25 cellular contexts compared by ENCODE assay signal in the genomic region with DNA sequence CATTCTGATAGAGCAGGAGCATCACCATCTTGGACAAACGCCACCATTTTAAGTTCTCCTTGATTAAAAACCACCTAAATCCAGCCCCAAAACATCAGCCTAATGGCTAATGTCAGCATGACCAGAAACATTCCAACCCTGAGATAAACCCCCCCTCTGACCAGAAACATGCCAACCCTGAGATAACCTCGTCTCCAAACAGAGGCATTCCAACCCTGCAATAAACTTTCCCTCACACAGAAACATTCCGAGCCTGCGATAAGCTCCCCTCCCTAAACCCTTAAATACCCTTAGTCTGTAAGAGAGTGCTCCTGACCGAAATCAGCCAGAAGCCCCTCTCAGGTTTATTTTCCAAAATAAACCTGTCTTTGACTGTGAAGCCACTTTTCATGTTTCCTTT.
"Had no signal": no experiment of that assay in that cellular context is flagged by ENCODE, and none has a peak within 500 bp of the region (broad histone marks: within the 10 kb centered on the region; RNA-seq: fewer than 3 reads in every experiment).

No MANE protein-coding gene starts in this region.

- DNase-seq: activated CD4-positive, alpha-beta T cell treated with anti-CD3 and anti-CD28 coated beads for 1 hour; activated CD4-positive, alpha-beta T cell treated with anti-CD3 and anti-CD28 coated beads, Interleukin-2, amount 10 ng/mL, durations not matched to agents 7 days and 5 days; activated CD8-positive, alpha-beta T cell treated with anti-CD3 and anti-CD28 coated beads for 36 hours; activated gamma-delta T cell treated with Interleukin-2 at 50 U/mL for 16 hours; activated naive CD8-positive, alpha-beta T cell treated with anti-CD3 and anti-CD28 coated beads, Interleukin-2, amount 50 U/mL, for 24 hours; activated T-cell treated with anti-CD3 and anti-CD28 coated beads, Interleukin-2, amount 50 U/mL, for 4 hours; amygdala; foreskin keratinocyte; left lung; lower lobe of right lung; mesenchymal stem cell; mucosa of descending colon; pancreas; psoas muscle; stimulated activated CD4-positive, alpha-beta T cell treated with anti-CD3 and anti-CD28 coated beads, Interleukin-15, amount 100 ng/mL, for 24 hours; stimulated activated CD4-positive, alpha-beta T cell treated with anti-CD3 and anti-CD28 coated beads, Interleukin-2, amount 100 ng/mL, for 24 hours; stimulated activated naive CD4-positive, alpha-beta T cell; T-helper 2 cell; transverse colon had no signal

- H3K4me1 ChIP-seq: esophagus muscularis mucosa, foreskin keratinocyte, left lung, lower lobe of right lung, pancreas, psoas muscle, transverse colon had no signal

- H3K4me3 Mint-ChIP-seq: activated CD4-positive, alpha-beta T cell treated with anti-CD3 and anti-CD28 coated beads, Interleukin-2, amount 10 ng/mL, durations not matched to agents 7 days and 5 days; activated CD8-positive, alpha-beta T cell treated with anti-CD3 and anti-CD28 coated beads for 36 hours; activated naive CD4-positive, alpha-beta T cell treated with anti-CD3 and anti-CD28 coated beads, Interleukin-2, amount 50 U/mL, for 24 hours; activated naive CD8-positive, alpha-beta T cell treated with anti-CD3 and anti-CD28 coated beads, Interleukin-2, amount 50 U/mL, for 24 hours; activated T-cell treated with anti-CD3 and anti-CD28 coated beads, Interleukin-2, amount 50 U/mL, for 4 hours; activated T-helper 17 cell treated with anti-CD3 and anti-CD28 coated beads, Interleukin-2, amount 50 U/mL, for 72 hours; central memory CD8-positive, alpha-beta T cell; dendritic cell treated with granulocyte-macrophage colony-stimulating factor and Interleukin-4, amounts not matched to agents 40 ng/mL and 50 ng/mL, for 4 days; nephron had no signal

- H3K36me3 Mint-ChIP-seq: activated naive CD4-positive, alpha-beta T cell treated with anti-CD3 and anti-CD28 coated beads, Interleukin-2, amount 50 U/mL, for 24 hours had no signal

- H3K4me3 ChIP-seq: esophagus muscularis mucosa, left lung, lower lobe of right lung, mucosa of descending colon, pancreas, psoas muscle, transverse colon had no signal

- H3K9me3 ChIP-seq: esophagus muscularis mucosa, left lung, lower lobe of right lung, mucosa of descending colon, pancreas, psoas muscle, transverse colon had no signal

- H3K27me3 ChIP-seq: foreskin keratinocyte, pancreas, transverse colon had no signal

- ATAC-seq: activated CD8-positive, alpha-beta T cell treated with anti-CD3 and anti-CD28 coated beads for 36 hours; activated naive CD8-positive, alpha-beta T cell treated with anti-CD3 and anti-CD28 coated beads, Interleukin-2, amount 50 U/mL, for 24 hours; activated T-cell treated with anti-CD3 and anti-CD28 coated beads, Interleukin-2, amount 50 U/mL, for 4 hours; activated T-helper 17 cell treated with anti-CD3 and anti-CD28 coated beads, Interleukin-2, amount 50 U/mL, for 72 hours; foreskin keratinocyte; left lung; lower lobe of right lung; psoas muscle had no signal

- H3K27ac Mint-ChIP-seq: activated CD4-positive, alpha-beta T cell treated with anti-CD3 and anti-CD28 coated beads, Interleukin-2, amount 10 ng/mL, durations not matched to agents 7 days and 5 days; activated CD8-positive, alpha-beta T cell treated with anti-CD3 and anti-CD28 coated beads for 36 hours; activated naive CD4-positive, alpha-beta T cell treated with anti-CD3 and anti-CD28 coated beads, Interleukin-2, amount 50 U/mL, for 24 hours; activated naive CD8-positive, alpha-beta T cell treated with anti-CD3 and anti-CD28 coated beads, Interleukin-2, amount 50 U/mL, for 24 hours; activated T-helper 17 cell treated with anti-CD3 and anti-CD28 coated beads, Interleukin-2, amount 50 U/mL, for 72 hours; dendritic cell treated with granulocyte-macrophage colony-stimulating factor and Interleukin-4, amounts not matched to agents 40 ng/mL and 50 ng/mL, for 4 days; nephron had no signal

- H3K9me3 Mint-ChIP-seq: activated CD4-positive, alpha-beta T cell treated with anti-CD3 and anti-CD28 coated beads, Interleukin-2, amount 10 ng/mL, durations not matched to agents 7 days and 5 days; activated CD8-positive, alpha-beta T cell treated with anti-CD3 and anti-CD28 coated beads for 36 hours; activated naive CD4-positive, alpha-beta T cell treated with anti-CD3 and anti-CD28 coated beads, Interleukin-2, amount 50 U/mL, for 24 hours; activated naive CD8-positive, alpha-beta T cell treated with anti-CD3 and anti-CD28 coated beads, Interleukin-2, amount 50 U/mL, for 24 hours; activated T-cell treated with anti-CD3 and anti-CD28 coated beads, Interleukin-2, amount 50 U/mL, for 4 hours; activated T-helper 17 cell treated with anti-CD3 and anti-CD28 coated beads, Interleukin-2, amount 50 U/mL, for 72 hours; central memory CD8-positive, alpha-beta T cell; dendritic cell treated with granulocyte-macrophage colony-stimulating factor and Interleukin-4, amounts not matched to agents 40 ng/mL and 50 ng/mL, for 4 days had no signal

- H3K27ac ChIP-seq: esophagus muscularis mucosa, foreskin keratinocyte, left lung, lower lobe of right lung, pancreas, psoas muscle, transverse colon had no signal

- H3K36me3 ChIP-seq: esophagus muscularis mucosa, left lung, lower lobe of right lung, pancreas, transverse colon had no signal

- H3K4me1 Mint-ChIP-seq: activated CD4-positive, alpha-beta T cell treated with anti-CD3 and anti-CD28 coated beads, Interleukin-2, amount 10 ng/mL, durations not matched to agents 7 days and 5 days; activated naive CD4-positive, alpha-beta T cell treated with anti-CD3 and anti-CD28 coated beads, Interleukin-2, amount 50 U/mL, for 24 hours; central memory CD8-positive, alpha-beta T cell had no signal
